ENCODE assay signal across 1 cellular context in the genomic region with DNA sequence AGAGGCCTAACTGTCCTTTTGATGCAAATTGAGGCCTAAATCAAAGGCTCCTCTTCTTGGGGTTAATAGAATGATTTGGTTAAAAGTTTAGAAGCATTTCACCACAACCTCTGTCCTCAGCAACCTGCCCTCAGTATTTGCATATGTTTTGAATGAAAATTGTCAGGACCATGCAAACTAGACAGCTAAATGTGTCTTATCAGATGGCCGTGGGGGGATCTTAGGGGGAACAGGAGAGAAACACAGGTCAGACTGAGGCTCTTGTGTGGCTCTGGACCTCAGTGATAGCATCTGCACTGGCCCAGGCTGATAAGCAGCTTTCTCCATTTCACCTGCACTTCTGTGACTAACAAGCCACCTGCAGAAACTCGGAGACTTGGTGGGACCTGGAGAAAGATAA.
TF ChIP-seq lines count a peak whose summit lies in the region.

No MANE protein-coding gene starts in this region.

TF ChIP-seq in WTC11, 78 proteins besides CTCF, POLR2A, EP300 and RAD21 (continued from another document):
- TF ChIP-seq FOXP4 (CRISPR knock-in tag; IDR thresholded peaks at IDR 0.05) (no peak), FOXK1 (CRISPR knock-in tag; IDR thresholded peaks at IDR 0.05) (no peak), CBFB (CRISPR knock-in tag; IDR thresholded peaks at IDR 0.05; ENCODE audit: low read depth) (no peak)
